8 cellular contexts compared by ENCODE assay signal in genomic region chr19:40576181-40576584, GRCh38. TPM values are rescaled to one million over a fixed set of nuclear protein-coding genes. Genes with fewer than 3 reads are reported as not detected.
DNase-seq lines count a peak whose midpoint lies in the region; ATAC-seq and TF ChIP-seq lines count a peak whose summit lies in the region.

No MANE protein-coding gene starts in this region.

- H3K27me3 Mint-ChIP-seq in T-helper 1 cell treated with Interleukin-12 subunit alpha and Interleukin-12 subunit beta and Interleukin-4 antibody, amounts not matched to agents 30 μg/mL and 1 μg/mL, for 36 hours (ENCODE audit: low read depth): no peaks in the 10 kb centered on the region

- H3K36me3 ChIP-seq in prostate gland: no peaks in the 10 kb centered on the region

- no peaks in the 10 kb centered on the region for H3K27me3 ChIP-seq in prostate gland (replicated peaks; ENCODE audit: insufficient read depth)

- H3K36me3 Mint-ChIP-seq in T-helper 1 cell treated with Interleukin-12 subunit alpha and Interleukin-12 subunit beta and Interleukin-4 antibody, amounts not matched to agents 30 μg/mL and 1 μg/mL, for 36 hours (ENCODE audit: low read depth): peaks cover 17% of the 10 kb centered on the region

- H3K4me3 ChIP-seq in fibroblast of mammary gland (ENCODE audit: control insufficient read depth, low read depth, low read length) (peak overlapping the region; percentile 89), prostate gland (peak overlapping the region; percentile 57 to 78)

- ATAC-seq in GM18505 (IDR thresholded peaks at IDR 0.05; ENCODE audit: unreplicated experiment) (peak; percentile 12), HG02678 (IDR thresholded peaks at IDR 0.05; ENCODE audit: unreplicated experiment) (peak; percentile 10)

- H3K9me3 Mint-ChIP-seq in T-helper 1 cell treated with Interleukin-12 subunit alpha and Interleukin-12 subunit beta and Interleukin-4 antibody, amounts not matched to agents 30 μg/mL and 1 μg/mL, for 36 hours: no peaks in the 10 kb centered on the region

- H3K27ac ChIP-seq in prostate gland (peak overlapping the region; percentile 69 to 82), caudate nucleus (ENCODE audit: low read depth, low read length) (no peak overlapping the region)

- WGBS in prostate gland: 6% methylated on average over 18 of the region's 19 CpGs

- H3K4me1 ChIP-seq in prostate gland (replicated peaks): no peaks in the 10 kb centered on the region

- DNase-seq in fibroblast of mammary gland (ENCODE audit: low read depth) (no peak), prostate gland (ENCODE audit: low spot score) (no peak), caudate nucleus (lab: John Stamatoyannopoulos, UW) (no peak), pons (ENCODE audit: low spot score) (no peak), ecto neural progenitor cell (ENCODE audit: low spot score) (no peak)

- H3K27ac Mint-ChIP-seq in T-helper 1 cell treated with Interleukin-12 subunit alpha and Interleukin-12 subunit beta and Interleukin-4 antibody, amounts not matched to agents 30 μg/mL and 1 μg/mL, for 36 hours: peak overlapping the region; percentile 68

- TF ChIP-seq CTCF in fibroblast of mammary gland (conservative IDR thresholded peaks at IDR 0.05; ENCODE audit: control insufficient read depth, insufficient read depth, low read depth, low read length) (no peak), prostate gland (IDR thresholded peaks at IDR 0.05) (no peak)

- H3K9me3 ChIP-seq in prostate gland: no peaks in the 10 kb centered on the region

- peak overlapping the region; percentile 92 for H3K4me3 Mint-ChIP-seq in T-helper 1 cell treated with Interleukin-12 subunit alpha and Interleukin-12 subunit beta and Interleukin-4 antibody, amounts not matched to agents 30 μg/mL and 1 μg/mL, for 36 hours

- intact Hi-C loops in prostate gland (cut with DNase I): loop anchor here (5.0 kb wide), 1 partner anchor 109 kb away; the partner anchor contains the start of genes BLVRB and SPTBN4

- peaks cover 12% of the 10 kb centered on the region for H3K4me1 Mint-ChIP-seq in T-helper 1 cell treated with Interleukin-12 subunit alpha and Interleukin-12 subunit beta and Interleukin-4 antibody, amounts not matched to agents 30 μg/mL and 1 μg/mL, for 36 hours (ENCODE audit: low read depth)

- no peak for TF ChIP-seq POLR2A in GM18505 (IDR thresholded peaks at IDR 0.05; ENCODE audit: borderline replicate concordance, extremely low read depth, insufficient read depth, insufficient read length)
- no peak for TF ChIP-seq POLR2A in prostate gland (IDR thresholded peaks at IDR 0.05)

RNA-seq across cellular contexts. Expression of gene SHKBP1, which starts 0.5 kb away (rescaled TPM):
- total RNA-seq in prostate gland: 10 to 100 TPM; 54.6 to 91.6 TPM

RNA-seq across cellular contexts. Expression of gene LTBP4, which starts 25.0 kb away (rescaled TPM):
- total RNA-seq in prostate gland: 100 to 1,000 TPM; 160 to 500 TPM
